ENCODE assay signal across 8 cellular contexts in the genomic region with DNA sequence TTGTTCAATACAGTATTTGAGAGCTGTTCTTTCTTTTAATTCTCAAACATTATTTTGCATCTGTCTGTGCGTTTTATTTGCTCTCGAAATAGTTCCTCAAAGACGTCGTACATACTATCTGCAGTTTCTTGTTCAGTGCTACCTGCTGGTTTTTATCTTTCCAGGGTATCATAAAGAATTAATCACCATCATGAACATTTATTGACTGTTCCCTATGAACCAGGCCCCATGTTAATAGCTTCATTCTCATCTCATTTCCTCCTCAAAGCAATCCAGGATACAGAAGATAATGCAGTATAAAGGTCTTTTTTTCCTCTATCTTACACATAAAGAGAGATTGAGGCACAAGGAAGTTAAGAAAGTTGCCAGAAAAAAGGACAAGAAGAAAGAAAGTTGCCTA.
"Had no signal": no experiment of that assay in that cellular context is flagged by ENCODE, and none has a peak within 500 bp of the region (broad histone marks: within the 10 kb centered on the region; RNA-seq: fewer than 3 reads in every experiment).

No MANE protein-coding gene starts in this region.

- H3K27ac Mint-ChIP-seq: HFFc6 had no signal

- ATAC-seq: HCT116 had no signal

- H3K27ac ChIP-seq: GM23248, HL-60 had no signal

- DNase-seq: GM23248, GOT3, H7, HFFc6, IMR-90 had no signal

- H3K4me1 ChIP-seq: HAP-1 had no signal

- H3K4me3 Mint-ChIP-seq: HFFc6 had no signal

- H3K4me3 ChIP-seq: GM23248, HAP-1 had no signal

- H3K9me3 Mint-ChIP-seq: HFFc6 had no signal

- H3K36me3 ChIP-seq: HAP-1 had no signal

- H3K9me3 ChIP-seq: HAP-1 had no signal
